Comparison of ENCODE assay signal across 1 cellular context in genomic region chr1:48552420-48552819, GRCh38.
TF ChIP-seq lines count a peak whose summit lies in the region.

No MANE protein-coding gene starts in this region.

TF ChIP-seq in HEK293, 187 proteins besides CTCF, POLR2A, EP300 and RAD21 (continued from another document):
- TF ChIP-seq GLIS1 (tag by site-specific recombination; IDR thresholded peaks at IDR 0.05) (peak; percentile 40; the same call in 1 of the 2 replicates), SETDB1 (IDR thresholded peaks at IDR 0.05; ENCODE audit: insufficient read length, low read length) (no peak)
TF ChIP-seq in HEK293: peak in this region for 2.
